Comparison of ENCODE assay signal across 1 cellular context in genomic region chr18:9404565-9405060, GRCh38.
TF ChIP-seq lines count a peak whose summit lies in the region.

No MANE protein-coding gene starts in this region.

TF ChIP-seq in K562, 482 proteins besides CTCF, POLR2A, EP300 and RAD21 (continued from another document and continues in another):
- peak; percentile 92 for TF ChIP-seq MGA (IDR thresholded peaks at IDR 0.05)
- no peak for TF ChIP-seq ZNF583 (CRISPR knock-in tag; IDR thresholded peaks at IDR 0.05)
- TF ChIP-seq AFF1 (IDR thresholded peaks at IDR 0.05; ENCODE audit: low read depth in 1 of 2, partially characterized antibody in 2 of 2) = peak; percentile 43 to 65
- 0 out of 2 replicates have a peak, but pooled peaks have one; percentile 22 for TF ChIP-seq E2F3 (CRISPR knock-in tag; IDR thresholded peaks at IDR 0.05)
- TF ChIP-seq SRF (CRISPR knock-in tag; IDR thresholded peaks at IDR 0.05) = peak in 1 of 2 experiments; percentile 36; a peak in 1 of 4 replicates
- no peak for TF ChIP-seq ZNF324 (CRISPR knock-in tag; IDR thresholded peaks at IDR 0.05)
- no peak for TF ChIP-seq FUS (optimal IDR thresholded peaks at IDR 0.05; ENCODE audit: low read depth, low read length)
- TF ChIP-seq FOXK1 (CRISPR knock-in tag; IDR thresholded peaks at IDR 0.05; ENCODE audit: borderline replicate concordance) = no peak
- TF ChIP-seq SNAPC5 (CRISPR knock-in tag; IDR thresholded peaks at IDR 0.05) = no peak
- TF ChIP-seq MEIS2 (IDR thresholded peaks at IDR 0.05; ENCODE audit: partially characterized antibody) = peak; percentile 42
- TF ChIP-seq HDAC8 (tag; IDR thresholded peaks at IDR 0.05) = 0 out of 2 replicates have a peak, but pooled peaks have one; percentile 22
- peak; percentile 61; the same call in 1 of the 2 replicates for TF ChIP-seq POLR2AphosphoS5 (IDR thresholded peaks at IDR 0.05; ENCODE audit: control insufficient read depth, insufficient read depth, low read depth, low read length)
- peak; percentile 96 for TF ChIP-seq ZFX (CRISPR knock-in tag; IDR thresholded peaks at IDR 0.05)
- TF ChIP-seq GTF2A2 (tag; IDR thresholded peaks at IDR 0.05) = no peak
- TF ChIP-seq SOX6 (IDR thresholded peaks at IDR 0.05) = peak; percentile 51; the same call in 1 of the 2 replicates
- no peak for TF ChIP-seq ZNF134 (CRISPR knock-in tag; conservative IDR thresholded peaks at IDR 0.05)
- TF ChIP-seq CXXC5 (CRISPR knock-in tag; IDR thresholded peaks at IDR 0.05) = peak; percentile 72; the same call in 1 of the 2 replicates
- TF ChIP-seq USF1 (CRISPR knock-in tag; IDR thresholded peaks at IDR 0.05) = peak; percentile 51; the same call in 1 of the 2 replicates
- no peak for TF ChIP-seq KDM4B (IDR thresholded peaks at IDR 0.05; ENCODE audit: borderline replicate concordance in 2 of 2, low read depth in 1 of 2)
- TF ChIP-seq ZNF592 (IDR thresholded peaks at IDR 0.05) = peak; percentile 95
- TF ChIP-seq ZNF449 (CRISPR knock-in tag; IDR thresholded peaks at IDR 0.05) = no peak
- peak in 1 of 2 experiments; percentile 44; a peak in 1 of 4 replicates for TF ChIP-seq TBL1XR1 (IDR thresholded peaks at IDR 0.05; ENCODE audit: low read length in 2 of 2)
- no peak for TF ChIP-seq ARID3B (CRISPR knock-in tag; IDR thresholded peaks at IDR 0.05; ENCODE audit: borderline replicate concordance)
- TF ChIP-seq RBM22 (IDR thresholded peaks at IDR 0.05; ENCODE audit: low read depth, low read length, poor library complexity, severe bottlenecking) = no peak
- TF ChIP-seq ZSCAN29 (IDR thresholded peaks at IDR 0.05) = no peak
- no peak for TF ChIP-seq CBX5 (IDR thresholded peaks at IDR 0.05; ENCODE audit: borderline replicate concordance, low read depth)
- TF ChIP-seq MEF2A (IDR thresholded peaks at IDR 0.05; ENCODE audit: control insufficient read depth, low read depth, low read length) = no peak
- no peak for TF ChIP-seq ZNF707 (CRISPR knock-in tag; conservative IDR thresholded peaks at IDR 0.05)
- TF ChIP-seq BCOR (IDR thresholded peaks at IDR 0.05) = 0 out of 2 replicates have a peak, but pooled peaks have one; percentile 32
- peak; percentile 47 for TF ChIP-seq TAF1 (IDR thresholded peaks at IDR 0.05; ENCODE audit: control insufficient read depth, extremely low read depth, insufficient read depth, low read length, severe bottlenecking)
- TF ChIP-seq LEF1 (IDR thresholded peaks at IDR 0.05) = peak; percentile 80
- TF ChIP-seq CCNT2 (IDR thresholded peaks at IDR 0.05; ENCODE audit: borderline replicate concordance, extremely low read depth, insufficient read length, low read depth, low read length) = peak; percentile 35
- TF ChIP-seq STAT5B (CRISPR knock-in tag; IDR thresholded peaks at IDR 0.05) = no peak
